17 cellular contexts compared by ENCODE assay signal in the genomic region with DNA sequence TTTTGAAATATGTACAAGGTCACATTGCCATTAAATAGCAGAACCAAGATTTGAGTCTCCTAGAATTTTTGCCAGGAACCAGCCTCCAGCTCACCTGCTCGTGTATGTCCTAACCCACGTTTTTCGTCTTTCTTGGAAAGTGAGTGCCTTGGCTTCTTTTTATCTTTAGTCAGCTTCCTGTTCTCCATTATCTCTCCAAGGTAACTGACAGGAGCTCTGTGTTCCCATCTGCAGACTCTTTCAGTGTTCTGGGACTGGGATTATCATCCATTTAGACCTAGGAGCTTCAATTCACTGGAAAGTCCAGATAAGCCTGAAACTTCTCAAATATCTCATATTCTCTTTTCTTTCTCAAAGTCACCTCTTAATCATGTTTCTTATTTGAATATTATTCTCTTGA.
A peak's percentile ranks its signal among the peaks of the same experiment; 100 is the strongest.
DNase-seq lines count a peak whose midpoint lies in the region; ATAC-seq, FAIRE-seq and TF ChIP-seq lines count a peak whose summit lies in the region.
"Had no signal": no experiment of that assay in that cellular context is flagged by ENCODE, and none has a peak within 500 bp of the region (broad histone marks: within the 10 kb centered on the region; RNA-seq: fewer than 3 reads in every experiment).

No MANE protein-coding gene starts in this region.

- peaks cover 4% of the 10 kb centered on the region for H3K9me3 Mint-ChIP-seq in activated T-helper 17 cell treated with anti-CD3 and anti-CD28 coated beads, Interleukin-2, amount 50 U/mL, for 72 hours
- H3K9me3 Mint-ChIP-seq in neural crest cell, result peaks cover 4% of the 10 kb centered on the region

- H3K9me3 ChIP-seq in gastroesophageal sphincter, result peaks cover 0 to 19% (median 0%) of the 10 kb centered on the region in 3 donors
- no peaks in the 10 kb centered on the region for H3K9me3 ChIP-seq in right cardiac atrium (ENCODE audit: control insufficient read depth, low read length)

- TF ChIP-seq CTCF in neural crest cell (conservative IDR thresholded peaks at IDR 0.05) (no peak), gastroesophageal sphincter (IDR thresholded peaks at IDR 0.05) (no peak)

- no peaks in the 10 kb centered on the region for H3K4me1 Mint-ChIP-seq in activated T-helper 17 cell treated with anti-CD3 and anti-CD28 coated beads, Interleukin-2, amount 50 U/mL, for 72 hours
- H3K4me1 Mint-ChIP-seq in neural crest cell, result no peaks in the 10 kb centered on the region
- H3K4me1 Mint-ChIP-seq: CD14-positive monocyte had no signal

- no peak overlapping the region for H3K4me3 Mint-ChIP-seq in activated T-helper 17 cell treated with anti-CD3 and anti-CD28 coated beads, Interleukin-2, amount 50 U/mL, for 72 hours
- H3K4me3 Mint-ChIP-seq in neural crest cell, result no peak overlapping the region
- H3K4me3 Mint-ChIP-seq: CD14-positive monocyte; CD8-positive, alpha-beta T cell had no signal

- TF ChIP-seq POLR2A in H54 (IDR thresholded peaks at IDR 0.05; ENCODE audit: low read depth, low read length), result no peak
- no peak for TF ChIP-seq POLR2A in gastroesophageal sphincter (IDR thresholded peaks at IDR 0.05)

- H3K27ac ChIP-seq in gastroesophageal sphincter, result no peak overlapping the region
- no peak overlapping the region for H3K27ac ChIP-seq in right cardiac atrium (ENCODE audit: low read length)
- H3K27ac ChIP-seq: 22Rv1, BLaER1, HL-60 had no signal

- peak; percentile 6 for FAIRE-seq in H54 (lab: Jason Lieb, UNC)
- FAIRE-seq: H1 had no signal

- H3K36me3 ChIP-seq in gastroesophageal sphincter, result peaks cover 0 to 39% of the 10 kb centered on the region in 2 donors
- H3K36me3 ChIP-seq: BLaER1 had no signal

- peaks cover 19% of the 10 kb centered on the region for H3K36me3 Mint-ChIP-seq in activated T-helper 17 cell treated with anti-CD3 and anti-CD28 coated beads, Interleukin-2, amount 50 U/mL, for 72 hours (ENCODE audit: low read depth)
- H3K36me3 Mint-ChIP-seq in neural crest cell (ENCODE audit: low read depth), result peaks cover 4% of the 10 kb centered on the region
- H3K36me3 Mint-ChIP-seq: CD14-positive monocyte had no signal

- WGBS in gastroesophageal sphincter (ENCODE audit: low coverage in 1 of 2), 2 donors, result 62 to 79% methylated on average over 3 of the region's 3 CpGs
- WGBS in right cardiac atrium, result 43% methylated on average over 3 of the region's 3 CpGs

- ATAC-seq in activated T-helper 17 cell treated with anti-CD3 and anti-CD28 coated beads, Interleukin-2, amount 50 U/mL, for 72 hours (replicated peaks), result no peak
- ATAC-seq in gastroesophageal sphincter (no peak), right cardiac atrium (no peak)
- ATAC-seq: CD8-positive, alpha-beta T cell had no signal

- peak overlapping the region; percentile 46 for H3K27ac Mint-ChIP-seq in activated T-helper 17 cell treated with anti-CD3 and anti-CD28 coated beads, Interleukin-2, amount 50 U/mL, for 72 hours
- peak overlapping the region; percentile 35 for H3K27ac Mint-ChIP-seq in neural crest cell (ENCODE audit: unreplicated experiment)
- H3K27ac Mint-ChIP-seq: CD14-positive monocyte; CD8-positive, alpha-beta T cell had no signal

- no peaks in the 10 kb centered on the region for H3K27me3 ChIP-seq in gastroesophageal sphincter
- no peaks in the 10 kb centered on the region for H3K27me3 ChIP-seq in right cardiac atrium (ENCODE audit: control insufficient read depth, insufficient read depth)
- H3K27me3 ChIP-seq: BLaER1 had no signal

- H3K4me1 ChIP-seq in gastroesophageal sphincter, result no peaks in the 10 kb centered on the region
- no peaks in the 10 kb centered on the region for H3K4me1 ChIP-seq in right cardiac atrium (ENCODE audit: control insufficient read depth, insufficient read depth, low read length)
- H3K4me1 ChIP-seq: BLaER1 had no signal

- TF ChIP-seq EP300 in gastroesophageal sphincter (IDR thresholded peaks at IDR 0.05), result no peak

- H3K27me3 Mint-ChIP-seq in activated T-helper 17 cell treated with anti-CD3 and anti-CD28 coated beads, Interleukin-2, amount 50 U/mL, for 72 hours, result no peaks in the 10 kb centered on the region
- H3K27me3 Mint-ChIP-seq in neural crest cell (ENCODE audit: low read depth), result no peaks in the 10 kb centered on the region

- H3K4me3 ChIP-seq in gastroesophageal sphincter (no peak overlapping the region), right cardiac atrium (ENCODE audit: low read length) (no peak overlapping the region)
- H3K4me3 ChIP-seq: BLaER1 had no signal

- intact Hi-C loops in right cardiac atrium (cut with DNase I), result no loop called here

- DNase-seq in H54 (ENCODE audit: insufficient read length, low spot score), result no peak
- DNase-seq in NCI-H82 treated with DMSO at 0.1 percent for 48 hours (lab: John Stamatoyannopoulos, UW; ENCODE audit: unreplicated experiment), result peak; percentile 54
- no peak for DNase-seq in neural crest cell (ENCODE audit: low read depth, low spot score)
- no peak for DNase-seq in A172 (ENCODE audit: low spot score)
- no peak for DNase-seq in right cardiac atrium
- DNase-seq: Calu3; CD8-positive, alpha-beta T cell; DMS79 treated with DMSO at 0.1 percent for 48 hours; GF-D8; HCEC 1CT had no signal
